Comparison of ENCODE assay signal across 6 cellular contexts in the genomic region with DNA sequence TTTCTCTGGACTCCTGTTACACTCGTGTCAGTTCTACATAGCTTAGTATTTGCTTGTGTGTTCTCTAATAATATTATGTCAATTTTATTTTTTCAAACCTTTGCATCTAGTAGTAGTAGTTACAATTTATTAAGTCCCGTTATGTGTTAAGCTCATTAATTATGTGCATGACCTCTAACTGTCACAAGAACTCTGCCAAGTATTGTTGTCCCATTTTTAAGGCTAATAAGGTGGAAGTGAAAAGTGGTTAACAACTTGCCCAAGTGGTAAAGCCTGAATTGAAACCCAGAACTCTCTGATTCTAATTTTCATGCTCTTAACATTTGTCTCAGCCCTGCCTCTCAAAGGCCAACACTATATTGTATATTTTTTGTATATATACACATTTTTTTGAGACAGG.
"Had no signal": no experiment of that assay in that cellular context is flagged by ENCODE, and none has a peak within 500 bp of the region (broad histone marks: within the 10 kb centered on the region; RNA-seq: fewer than 3 reads in every experiment).

No MANE protein-coding gene starts in this region.

- H3K4me3 ChIP-seq: K562 had no signal

- DNase-seq: GOT3, H9, HCEC 1CT, IMR-90, KG1 had no signal

- ATAC-seq: K562 had no signal

- H3K4me3 Mint-ChIP-seq: H9 had no signal
